Comparison of ENCODE assay signal across 25 cellular contexts in the genomic region with DNA sequence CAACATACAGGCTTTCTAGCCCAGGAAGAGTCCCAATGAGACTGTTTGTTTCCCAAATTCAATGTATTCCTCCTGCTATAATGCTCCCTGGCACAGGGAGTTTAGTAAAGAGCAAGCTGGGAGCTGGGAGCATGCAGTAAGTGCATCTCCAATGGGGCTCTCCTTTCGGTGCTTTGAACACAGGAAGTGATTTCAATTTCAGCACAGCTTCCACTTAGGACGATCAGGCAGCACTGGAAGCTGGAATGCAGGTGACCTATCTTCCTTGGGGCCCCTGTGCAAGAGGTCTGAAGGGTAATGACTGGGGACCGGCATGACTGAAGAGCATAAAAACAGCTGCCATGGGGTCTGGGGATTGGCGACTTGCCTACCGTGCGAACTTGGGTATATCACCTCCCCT.
DNase-seq lines count a peak whose midpoint lies in the region; TF ChIP-seq lines count a peak whose summit lies in the region.
"Had no signal": no experiment of that assay in that cellular context is flagged by ENCODE, and none has a peak within 500 bp of the region (broad histone marks: within the 10 kb centered on the region; RNA-seq: fewer than 3 reads in every experiment).

No MANE protein-coding gene starts in this region.

- H3K79me2 ChIP-seq in fibroblast of lung (ENCODE audit: control insufficient read depth, insufficient read depth, low read length) (no peaks in the 10 kb centered on the region), osteoblast (ENCODE audit: insufficient read depth, low read length) (no peaks in the 10 kb centered on the region)

- H3K36me3 ChIP-seq in cardiac muscle cell (no peaks in the 10 kb centered on the region), right atrium auricular region (no peaks in the 10 kb centered on the region), HUES64 (ENCODE audit: insufficient read depth, low read length) (no peaks in the 10 kb centered on the region), fibroblast of lung (ENCODE audit: control insufficient read depth, insufficient read depth, low read length) (no peaks in the 10 kb centered on the region), osteoblast (ENCODE audit: insufficient read depth, low read length) (no peaks in the 10 kb centered on the region)
- H3K36me3 ChIP-seq: colonic mucosa, vagina had no signal

- H3K27me3 ChIP-seq in cardiac muscle cell (no peaks in the 10 kb centered on the region), right atrium auricular region (no peaks in the 10 kb centered on the region), HUES64 (ENCODE audit: insufficient read depth, low read length) (no peaks in the 10 kb centered on the region), fibroblast of lung (ENCODE audit: control insufficient read depth, insufficient read depth, low read length) (no peaks in the 10 kb centered on the region), osteoblast (ENCODE audit: insufficient read depth, low read length) (no peaks in the 10 kb centered on the region), dorsolateral prefrontal cortex (no peaks in the 10 kb centered on the region)
- H3K27me3 ChIP-seq: colonic mucosa, vagina had no signal

- DNase-seq in cardiac muscle cell (ENCODE audit: low read depth in 1 of 2, low spot score in 1 of 2) (peak in 1 of 2 donors; percentile 49), right atrium auricular region (ENCODE audit: low spot score) (no peak), fibroblast of lung (ENCODE audit: low read depth in 2 of 2) (no peak), osteoblast (ENCODE audit: insufficient read length, low spot score, missing footprints) (peak; percentile 61), KG1 (lab: John Stamatoyannopoulos, UW) (no peak), dermis blood vessel endothelial cell (no peak), dorsolateral prefrontal cortex (no peak)
- DNase-seq: activated CD4-positive, alpha-beta memory T cell treated with anti-CD3 and anti-CD28 coated beads for 36 hours; activated CD4-positive, CD25-positive, alpha-beta regulatory T cell treated with anti-CD3 and anti-CD28 coated beads, Interleukin-2, amount 50 U/mL, for 72 hours; activated CD8-positive, alpha-beta memory T cell treated with anti-CD3 and anti-CD28 coated beads, Interleukin-2, amount 50 U/mL, for 48 hours; Calu3; colonic mucosa; foreskin fibroblast; GOT3; head of caudate nucleus; midbrain; naive thymus-derived CD4-positive, alpha-beta T cell; NCI-H1436; NCI-H2171; NCI-H69; stimulated activated naive CD8-positive, alpha-beta T cell treated with anti-CD3 and anti-CD28 coated beads, Interleukin-15, amount 100 ng/mL, for 72 hours; T-helper 1 cell had no signal

- TF ChIP-seq CTCF in cardiac muscle cell (IDR thresholded peaks at IDR 0.05; ENCODE audit: low read depth, low read length) (no peak), right atrium auricular region (IDR thresholded peaks at IDR 0.05) (no peak), fibroblast of lung (conservative IDR thresholded peaks at IDR 0.05 in 1 of 2, IDR thresholded peaks at IDR 0.05 in 1 of 2; ENCODE audit: low read depth in 1 of 2, low read length in 2 of 2) (no peak), osteoblast (IDR thresholded peaks at IDR 0.05; ENCODE audit: extremely low read depth, low read depth, low read length) (no peak), dorsolateral prefrontal cortex (IDR thresholded peaks at IDR 0.05 in 54 of 56, conservative IDR thresholded peaks at IDR 0.05 in 2 of 56; ENCODE audit: low read depth in 1 of 56, partially characterized antibody in 56 of 56) (no peak)

- H3K4me2 ChIP-seq in fibroblast of lung (ENCODE audit: extremely low read depth, insufficient read depth, low read length) (peak overlapping the region; percentile 16), osteoblast (ENCODE audit: insufficient read depth, low read length) (peak overlapping the region; percentile 40)

- H3K4me1 ChIP-seq in cardiac muscle cell (ENCODE audit: low read depth) (peaks cover 20% of the 10 kb centered on the region), right atrium auricular region (peaks cover 0 to 44% of the 10 kb centered on the region in 2 donors), HUES64 (ENCODE audit: insufficient read depth, low read length) (peaks cover 60% of the 10 kb centered on the region), fibroblast of lung (ENCODE audit: control insufficient read depth, extremely low read depth, insufficient read depth, low read length) (no peaks in the 10 kb centered on the region), osteoblast (ENCODE audit: insufficient read depth, low read length) (peaks cover 18% of the 10 kb centered on the region)
- H3K4me1 ChIP-seq: colonic mucosa had no signal

- H3K9ac ChIP-seq in HUES64 (ENCODE audit: low read depth, low read length) (no peak overlapping the region), fibroblast of lung (ENCODE audit: insufficient read depth, low read length) (no peak overlapping the region)

- H2AFZ ChIP-seq in fibroblast of lung (ENCODE audit: low read length) (peak overlapping the region; percentile 56), osteoblast (ENCODE audit: low read length) (peak overlapping the region; percentile 66)

- peak overlapping the region; percentile 56 for H3K27ac ChIP-seq in cardiac muscle cell
- no peak overlapping the region for H3K27ac ChIP-seq in right atrium auricular region
- peak overlapping the region; percentile 5; the same call in 1 of the 2 replicates for H3K27ac ChIP-seq in HUES64 (ENCODE audit: low read depth, low read length)
- no peak overlapping the region for H3K27ac ChIP-seq in fibroblast of lung (ENCODE audit: insufficient read depth, low read length)
- H3K27ac ChIP-seq in osteoblast (ENCODE audit: low read depth, low read length), result no peak overlapping the region
- H3K27ac ChIP-seq in dorsolateral prefrontal cortex, result no peak overlapping the region
- H3K27ac ChIP-seq: C4-2B, colonic mucosa, vagina had no signal

- no peak overlapping the region for H3K4me3 ChIP-seq in cardiac muscle cell
- no peak overlapping the region for H3K4me3 ChIP-seq in right atrium auricular region
- H3K4me3 ChIP-seq in HUES64 (ENCODE audit: low read length), result no peak overlapping the region
- H3K4me3 ChIP-seq in fibroblast of lung (replicated peaks in 1 of 4; ENCODE audit: control extremely low read depth in 1 of 4, insufficient read depth in 1 of 4, low read depth in 3 of 4, low read length in 4 of 4), result no peak overlapping the region
- no peak overlapping the region for H3K4me3 ChIP-seq in osteoblast (ENCODE audit: insufficient read depth, low read length)
- no peak overlapping the region for H3K4me3 ChIP-seq in dorsolateral prefrontal cortex
- H3K4me3 ChIP-seq: colonic mucosa, vagina had no signal

- H4K20me1 ChIP-seq in fibroblast of lung (ENCODE audit: control insufficient read depth, extremely low read depth, insufficient read depth, low read length) (no peaks in the 10 kb centered on the region), osteoblast (ENCODE audit: insufficient read depth, low read length) (no peaks in the 10 kb centered on the region)

- H3K9me3 ChIP-seq in cardiac muscle cell (ENCODE audit: low read depth) (no peaks in the 10 kb centered on the region), right atrium auricular region (no peaks in the 10 kb centered on the region), HUES64 (ENCODE audit: insufficient read depth, low read depth, low read length) (no peaks in the 10 kb centered on the region), fibroblast of lung (ENCODE audit: control insufficient read depth, insufficient read depth, low read depth, low read length) (no peaks in the 10 kb centered on the region), osteoblast (ENCODE audit: low read depth, low read length) (no peaks in the 10 kb centered on the region)
- H3K9me3 ChIP-seq: colonic mucosa, vagina had no signal

- intact Hi-C loops in dorsolateral prefrontal cortex (cut with DNase I), result no loop called here

- 70% methylated on average over 6 of the region's 6 CpGs for WGBS in HUES64

Comparison
In these comparisons a context has a peak if more than half of its experiments do, and no peak if none do; other contexts are left out.
1. H3K27ac ChIP-seq: peak in cardiac muscle cell (single experiment) and HUES64 (single experiment); none in right atrium auricular region (0 of 2), fibroblast of lung (single experiment), osteoblast (single experiment) and dorsolateral prefrontal cortex (0 of 59).